ENCODE assay signal across 4 cellular contexts in the genomic region with DNA sequence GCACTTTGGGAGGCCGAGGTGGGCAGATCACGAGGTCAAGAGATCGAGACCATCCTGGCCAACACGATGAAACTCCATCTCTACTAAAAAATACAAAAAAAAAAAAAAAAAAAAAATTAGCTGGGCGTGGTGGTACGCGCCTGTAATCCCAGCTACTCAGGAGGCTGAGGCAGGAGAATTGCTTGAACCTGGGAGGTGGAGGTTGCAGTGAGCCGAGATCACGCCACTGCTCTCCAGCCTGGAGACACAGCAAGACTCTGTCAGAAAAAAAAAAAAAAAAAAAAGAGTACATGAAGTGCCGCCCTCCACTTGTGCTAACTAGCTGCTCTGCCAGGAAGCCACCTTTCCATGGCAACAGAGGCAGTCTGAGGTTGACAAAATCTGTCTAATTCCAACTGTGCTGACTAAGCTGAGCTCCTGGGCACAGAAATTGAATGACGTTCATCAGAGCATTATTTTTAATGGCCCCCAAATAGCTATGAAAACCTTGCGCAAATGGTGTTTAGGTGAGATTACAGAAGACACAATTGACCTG. TPM values are rescaled to one million over a fixed set of nuclear protein-coding genes. Genes with fewer than 3 reads are reported as not detected.
A peak's percentile ranks its signal among the peaks of the same experiment; 100 is the strongest.
DNase-seq lines count a peak whose midpoint lies in the region.
"Not testable (repeated sequence)": the region's sequence is repeated elsewhere in the genome, so short reads cannot be mapped to it uniquely, and the experiment has no call there.

No MANE protein-coding gene starts in this region.

- H3K4me1 ChIP-seq in iPS-20b (ENCODE audit: insufficient read depth, low read length) = not testable (repeated sequence)

- peaks cover 80% of the 10 kb centered on the region for H3K36me3 ChIP-seq in iPS-20b (ENCODE audit: insufficient read depth, low read depth, low read length)

- H3K9me3 Mint-ChIP-seq in activated T-helper 2 cell treated with anti-CD3 and anti-CD28 coated beads, Interferon-gamma antibody, Interleukin-2, Interleukin-4, amounts not matched to agents 10 μg/mL and 5 μg/mL and 100 μg/mL, durations not matched to agents 14 hours and 24 hours and 36 hours = not testable (repeated sequence)

- 0 out of 2 replicates have a peak overlapping the region, but pooled peaks have one; percentile 30 for H3K9ac ChIP-seq in iPS-20b (ENCODE audit: low read depth, low read length)

- not testable (repeated sequence) for H3K27me3 ChIP-seq in iPS-20b (ENCODE audit: insufficient read depth, low read length)

- H3K36me3 Mint-ChIP-seq in activated T-helper 2 cell treated with anti-CD3 and anti-CD28 coated beads, Interferon-gamma antibody, Interleukin-2, Interleukin-4, amounts not matched to agents 10 μg/mL and 5 μg/mL and 100 μg/mL, durations not matched to agents 14 hours and 24 hours and 36 hours (ENCODE audit: low read depth) = peaks cover 79% of the 10 kb centered on the region

- peaks cover 41% of the 10 kb centered on the region for H3K4me1 Mint-ChIP-seq in activated T-helper 2 cell treated with anti-CD3 and anti-CD28 coated beads, Interferon-gamma antibody, Interleukin-2, Interleukin-4, amounts not matched to agents 10 μg/mL and 5 μg/mL and 100 μg/mL, durations not matched to agents 14 hours and 24 hours and 36 hours (ENCODE audit: low read depth)

- H3K27ac ChIP-seq in iPS-20b (ENCODE audit: low read length) = not testable (repeated sequence)

- H3K4me3 Mint-ChIP-seq in activated T-helper 2 cell treated with anti-CD3 and anti-CD28 coated beads, Interferon-gamma antibody, Interleukin-2, Interleukin-4, amounts not matched to agents 10 μg/mL and 5 μg/mL and 100 μg/mL, durations not matched to agents 14 hours and 24 hours and 36 hours (ENCODE audit: low read depth) = peak overlapping the region; percentile 52

- H3K4me3 ChIP-seq in iPS-20b (ENCODE audit: low read length) = not testable (repeated sequence)

- peak overlapping the region; percentile 44 for H3K27ac Mint-ChIP-seq in activated T-helper 2 cell treated with anti-CD3 and anti-CD28 coated beads, Interferon-gamma antibody, Interleukin-2, Interleukin-4, amounts not matched to agents 10 μg/mL and 5 μg/mL and 100 μg/mL, durations not matched to agents 14 hours and 24 hours and 36 hours

- DNase-seq in A172 (ENCODE audit: low spot score) = peak; percentile 32
- DNase-seq in NCI-H82 (lab: John Stamatoyannopoulos, UW) = peak; percentile 16
- not testable (repeated sequence) for DNase-seq in activated T-helper 2 cell treated with anti-CD3 and anti-CD28 coated beads, Interferon-gamma antibody, Interleukin-2, Interleukin-4, amounts not matched to agents 10 μg/mL and 5 μg/mL and 100 μg/mL, durations not matched to agents 14 hours and 24 hours and 36 hours (ENCODE audit: low spot score)

- H3K27me3 Mint-ChIP-seq in activated T-helper 2 cell treated with anti-CD3 and anti-CD28 coated beads, Interferon-gamma antibody, Interleukin-2, Interleukin-4, amounts not matched to agents 10 μg/mL and 5 μg/mL and 100 μg/mL, durations not matched to agents 14 hours and 24 hours and 36 hours (ENCODE audit: low read depth) = not testable (repeated sequence)

- intact Hi-C loops in activated T-helper 2 cell treated with anti-CD3 and anti-CD28 coated beads, Interferon-gamma antibody, Interleukin-2, Interleukin-4, amounts not matched to agents 10 μg/mL and 5 μg/mL and 100 μg/mL, durations not matched to agents 14 hours and 24 hours and 36 hours (cut with micrococcal nuclease) = loop anchor here (5.0 kb wide), 1 partner anchor 51 kb away; the partner anchor contains the start of genes DERL2 and MIS12

- not testable (repeated sequence) for H3K9me3 ChIP-seq in iPS-20b (ENCODE audit: insufficient read depth, low read depth, low read length)

RNA-seq across cellular contexts. Expression of gene C1QBP, which starts 3.1 kb away (rescaled TPM):
- total RNA-seq in A172 (2014; rRNA removed; shearing (Covaris generic)) = 520 and 582 TPM in 2 replicates
- total RNA-seq in activated T-helper 2 cell treated with anti-CD3 and anti-CD28 coated beads, Interferon-gamma antibody, Interleukin-2, Interleukin-4, amounts not matched to agents 10 μg/mL and 5 μg/mL and 100 μg/mL, durations not matched to agents 14 hours and 24 hours and 36 hours = 363 and 372 TPM in 2 replicates

RNA-seq across cellular contexts. Expression of gene RPAIN, which starts 15.9 kb away (rescaled TPM):
- total RNA-seq in A172 (2014; rRNA removed; shearing (Covaris generic)) = 73.2 and 103 TPM in 2 replicates
- total RNA-seq in activated T-helper 2 cell treated with anti-CD3 and anti-CD28 coated beads, Interferon-gamma antibody, Interleukin-2, Interleukin-4, amounts not matched to agents 10 μg/mL and 5 μg/mL and 100 μg/mL, durations not matched to agents 14 hours and 24 hours and 36 hours = 61.0 and 63.1 TPM in 2 replicates

RNA-seq across cellular contexts. Expression of gene NUP88, which starts 16.4 kb away (rescaled TPM):
- total RNA-seq in A172 (2014; rRNA removed; shearing (Covaris generic)) = 162 and 167 TPM in 2 replicates
- 139 and 152 TPM in 2 replicates for total RNA-seq in activated T-helper 2 cell treated with anti-CD3 and anti-CD28 coated beads, Interferon-gamma antibody, Interleukin-2, Interleukin-4, amounts not matched to agents 10 μg/mL and 5 μg/mL and 100 μg/mL, durations not matched to agents 14 hours and 24 hours and 36 hours

RNA-seq across cellular contexts. Expression of gene DHX33, which starts 32.9 kb away (rescaled TPM):
- 9.1 and 11.0 TPM in 2 replicates for total RNA-seq in A172 (2014; rRNA removed; shearing (Covaris generic))
- 32.6 and 34.0 TPM in 2 replicates for total RNA-seq in activated T-helper 2 cell treated with anti-CD3 and anti-CD28 coated beads, Interferon-gamma antibody, Interleukin-2, Interleukin-4, amounts not matched to agents 10 μg/mL and 5 μg/mL and 100 μg/mL, durations not matched to agents 14 hours and 24 hours and 36 hours

RNA-seq across cellular contexts. Expression of gene DERL2, which starts 50.1 kb away (rescaled TPM):
- total RNA-seq in A172 (2014; rRNA removed; shearing (Covaris generic)) = 75.3 and 108 TPM in 2 replicates
- 69.3 and 70.4 TPM in 2 replicates for total RNA-seq in activated T-helper 2 cell treated with anti-CD3 and anti-CD28 coated beads, Interferon-gamma antibody, Interleukin-2, Interleukin-4, amounts not matched to agents 10 μg/mL and 5 μg/mL and 100 μg/mL, durations not matched to agents 14 hours and 24 hours and 36 hours
